10 cellular contexts compared by ENCODE assay signal in genomic region chr6:38773338-38773737, GRCh38. TPM values are rescaled to one million over a fixed set of nuclear protein-coding genes. Genes with fewer than 3 reads are reported as not detected.
DNase-seq lines count a peak whose midpoint lies in the region; TF ChIP-seq lines count a peak whose summit lies in the region.
"Had no signal": no experiment of that assay in that cellular context is flagged by ENCODE, and none has a peak within 500 bp of the region (broad histone marks: within the 10 kb centered on the region; RNA-seq: fewer than 3 reads in every experiment).

No MANE protein-coding gene starts in this region.

- no peak for TF ChIP-seq EP300 in transverse colon (IDR thresholded peaks at IDR 0.05; ENCODE audit: low read depth)

- H3K27ac ChIP-seq in breast epithelium (no peak overlapping the region), transverse colon (no peak overlapping the region)

- H3K4me1 Mint-ChIP-seq in MCF 10A (ENCODE audit: insufficient read depth, unreplicated experiment), result peaks cover 10% of the 10 kb centered on the region

- DNase-seq in MCF 10A (ENCODE audit: unreplicated experiment) (peak; percentile 45), breast epithelium (ENCODE audit: low spot score in 2 of 2) (no peak), OCI-M1 (lab: John Stamatoyannopoulos, UW) (peak; percentile 58), fibroblast of mammary gland (ENCODE audit: low read depth) (peak; percentile 7), transverse colon (peak; percentile 22), DMS79 treated with DMSO at 0.1 percent for 48 hours (lab: John Stamatoyannopoulos, UW) (no peak), HCEC 1CT (no peak)
- no peak for DNase-seq in activated CD4-positive, CD25-positive, alpha-beta regulatory T cell treated with anti-CD3 and anti-CD28 coated beads, Interleukin-2, amount 50 U/mL, for 72 hours
- DNase-seq: nucleus accumbens had no signal

- in situ Hi-C loops in transverse colon (cut with MboI; ENCODE audit: low pct_ligation_motif_present in 1 of 4, low pct_unique_long_range_greater_than_20kb in 1 of 4, low sequenced_read_pairs in 3 of 4), result no loop called here

- intact Hi-C loops in MCF 10A (cut with micrococcal nuclease), result no loop called here
- intact Hi-C loops in breast epithelium (cut with DNase I; ENCODE audit: low total_unique reads), result no loop called here
- intact Hi-C loops in transverse colon (cut with DNase I; ENCODE audit: low total_unique reads), result no loop called here

- no peaks in the 10 kb centered on the region for H3K27me3 Mint-ChIP-seq in MCF 10A (ENCODE audit: insufficient read depth, unreplicated experiment)

- H3K36me3 ChIP-seq in breast epithelium, result no peaks in the 10 kb centered on the region
- H3K36me3 ChIP-seq in transverse colon, result no peaks in the 10 kb centered on the region

- H3K27me3 ChIP-seq in breast epithelium, result no peaks in the 10 kb centered on the region
- no peaks in the 10 kb centered on the region for H3K27me3 ChIP-seq in transverse colon

- H3K4me1 ChIP-seq in breast epithelium, result no peaks in the 10 kb centered on the region
- H3K4me1 ChIP-seq in transverse colon, result no peaks in the 10 kb centered on the region

- POLR2A ChIA-PET in MCF 10A (lab: Yijun Ruan, JAX), result no interaction called here

- TF ChIP-seq CTCF in MCF 10A (IDR thresholded peaks at IDR 0.05; ENCODE audit: unreplicated experiment), result peak; percentile 33
- peak in 1 of 3 donors; percentile 13 for TF ChIP-seq CTCF in breast epithelium (IDR thresholded peaks at IDR 0.05)
- TF ChIP-seq CTCF in fibroblast of mammary gland (conservative IDR thresholded peaks at IDR 0.05; ENCODE audit: control insufficient read depth, insufficient read depth, low read depth, low read length), result peak; percentile 44
- peak in 4 of 5 experiments; percentile 22 to 51 (median 32) for TF ChIP-seq CTCF in transverse colon (IDR thresholded peaks at IDR 0.05)

- no peak for TF ChIP-seq POLR2A in breast epithelium (IDR thresholded peaks at IDR 0.05)
- TF ChIP-seq POLR2A in transverse colon (IDR thresholded peaks at IDR 0.05), result no peak

- H3K9me3 ChIP-seq in breast epithelium (no peaks in the 10 kb centered on the region), transverse colon (no peaks in the 10 kb centered on the region)

- no peak overlapping the region for H3K4me3 Mint-ChIP-seq in MCF 10A (ENCODE audit: unreplicated experiment)

- BruUV-seq in MCF 10A (replicated peaks; lab: Mats Ljungman, UMichigan), result no TSS peak

- no peak overlapping the region for H3K4me3 ChIP-seq in breast epithelium
- no peak overlapping the region for H3K4me3 ChIP-seq in fibroblast of mammary gland (ENCODE audit: control insufficient read depth, low read depth, low read length)
- no peak overlapping the region for H3K4me3 ChIP-seq in transverse colon

- H3K9me3 Mint-ChIP-seq in MCF 10A (ENCODE audit: unreplicated experiment), result no peaks in the 10 kb centered on the region

- H3K36me3 Mint-ChIP-seq in MCF 10A (ENCODE audit: insufficient read depth, unreplicated experiment), result no peaks in the 10 kb centered on the region

- H3K27ac Mint-ChIP-seq in MCF 10A (ENCODE audit: low read depth, unreplicated experiment), result no peak overlapping the region

- 70% methylated on average over 3 of the region's 3 CpGs; no CpG with 5 or more reads in 1 of the 2 donors for WGBS in transverse colon (ENCODE audit: low coverage in 1 of 2), 2 donors

- CTCF ChIA-PET in MCF 10A (lab: Yijun Ruan, JAX), result interaction anchor here (0.5 to 1.5 kb wide), 4 partner anchors 17 to 585 kb away, joined by 3 to 4 read pairs (median 4); no protein-coding TSS in a partner anchor

RNA-seq across cellular contexts. Expression of gene DNAH8, which starts 58.2 kb away (rescaled TPM):
- not detected in 2 replicates for total RNA-seq in MCF 10A (2022)
- total RNA-seq in breast epithelium, result under 1 TPM in 2 of 3 donors, not detected in 1; under 0.01 TPM
- total RNA-seq in transverse colon, result under 1 TPM in 1 of 4 donors, not detected in 3; 0.16 TPM
- total RNA-seq: dermis microvascular lymphatic vessel endothelial cell had no signal

Comparison
In these comparisons a context has a peak if more than half of its experiments do, and no peak if none do; other contexts are left out.
1. DNase-seq: peak in MCF 10A (single experiment), OCI-M1 (single experiment), fibroblast of mammary gland (single experiment) and transverse colon (single experiment); none in breast epithelium (0 of 2), activated CD4-positive, CD25-positive, alpha-beta regulatory T cell treated with anti-CD3 and anti-CD28 coated beads, Interleukin-2, amount 50 U/mL, for 72 hours (single experiment), DMS79 treated with DMSO at 0.1 percent for 48 hours (single experiment) and HCEC 1CT (single experiment).